In genomic region chr12:51124504-51124903, GRCh38 we compare ENCODE assay signal across 26 cellular contexts.
"Had no signal": no experiment of that assay in that cellular context is flagged by ENCODE, and none has a peak within 500 bp of the region (broad histone marks: within the 10 kb centered on the region; RNA-seq: fewer than 3 reads in every experiment).

No MANE protein-coding gene starts in this region.

- H3K4me3 Mint-ChIP-seq: activated CD4-positive, alpha-beta T cell treated with anti-CD3 and anti-CD28 coated beads for 36 hours; activated CD8-positive, alpha-beta memory T cell treated with anti-CD3 and anti-CD28 coated beads, Interleukin-2, amount 10 ng/mL, durations not matched to agents 7 days and 5 days; activated CD8-positive, alpha-beta T cell treated with anti-CD3 and anti-CD28 coated beads, Interleukin-2, amount 10 ng/mL, durations not matched to agents 7 days and 5 days; activated naive CD8-positive, alpha-beta T cell treated with anti-CD3 and anti-CD28 coated beads, Interleukin-2, amount 50 U/mL, for 24 hours; activated T-cell treated with anti-CD3 and anti-CD28 coated beads, Interleukin-2, amount 50 U/mL, for 4 hours had no signal

- H3K27ac ChIP-seq: ascending aorta, body of pancreas, KMS-11, Peyer's patch, RWPE1, SJCRH30, VCaP had no signal

- H3K36me3 ChIP-seq: SJCRH30 had no signal

- H3K27ac Mint-ChIP-seq: activated CD4-positive, alpha-beta T cell treated with anti-CD3 and anti-CD28 coated beads for 36 hours; activated CD8-positive, alpha-beta memory T cell treated with anti-CD3 and anti-CD28 coated beads, Interleukin-2, amount 10 ng/mL, durations not matched to agents 7 days and 5 days; activated CD8-positive, alpha-beta T cell treated with anti-CD3 and anti-CD28 coated beads, Interleukin-2, amount 10 ng/mL, durations not matched to agents 7 days and 5 days; activated naive CD8-positive, alpha-beta T cell treated with anti-CD3 and anti-CD28 coated beads, Interleukin-2, amount 50 U/mL, for 24 hours had no signal

- H3K27me3 Mint-ChIP-seq: activated CD4-positive, alpha-beta T cell treated with anti-CD3 and anti-CD28 coated beads for 36 hours; activated CD8-positive, alpha-beta memory T cell treated with anti-CD3 and anti-CD28 coated beads, Interleukin-2, amount 10 ng/mL, durations not matched to agents 7 days and 5 days; activated naive CD8-positive, alpha-beta T cell treated with anti-CD3 and anti-CD28 coated beads, Interleukin-2, amount 50 U/mL, for 24 hours had no signal

- H3K9ac ChIP-seq: KMS-11, SK-N-SH had no signal

- H3K27me3 ChIP-seq: ascending aorta, body of pancreas, Peyer's patch, SJCRH30 had no signal

- H3K9me3 Mint-ChIP-seq: activated naive CD4-positive, alpha-beta T cell treated with anti-CD3 and anti-CD28 coated beads, Interleukin-2, amount 50 U/mL, for 72 hours; activated naive CD8-positive, alpha-beta T cell treated with anti-CD3 and anti-CD28 coated beads, Interleukin-2, amount 50 U/mL, for 24 hours; activated T-cell treated with anti-CD3 and anti-CD28 coated beads, Interleukin-2, amount 50 U/mL, for 4 hours had no signal

- ATAC-seq: activated CD4-positive, alpha-beta T cell treated with anti-CD3 and anti-CD28 coated beads for 36 hours; activated CD8-positive, alpha-beta memory T cell treated with anti-CD3 and anti-CD28 coated beads, Interleukin-2, amount 10 ng/mL, durations not matched to agents 7 days and 5 days; activated CD8-positive, alpha-beta T cell treated with anti-CD3 and anti-CD28 coated beads, Interleukin-2, amount 10 ng/mL, durations not matched to agents 7 days and 5 days; activated naive CD4-positive, alpha-beta T cell treated with anti-CD3 and anti-CD28 coated beads, Interleukin-2, amount 50 U/mL, for 72 hours; activated naive CD8-positive, alpha-beta T cell treated with anti-CD3 and anti-CD28 coated beads, Interleukin-2, amount 50 U/mL, for 24 hours; activated T-cell treated with anti-CD3 and anti-CD28 coated beads, Interleukin-2, amount 50 U/mL, for 4 hours; body of pancreas had no signal

- H3K4me3 ChIP-seq: ascending aorta, body of pancreas, Peyer's patch, SJCRH30 had no signal

- H3K4me1 ChIP-seq: ascending aorta, body of pancreas, Peyer's patch had no signal

- H3K9me3 ChIP-seq: ascending aorta, body of pancreas, Peyer's patch, SJCRH30, SK-N-SH had no signal

- H3K4me1 Mint-ChIP-seq: activated CD8-positive, alpha-beta memory T cell treated with anti-CD3 and anti-CD28 coated beads, Interleukin-2, amount 10 ng/mL, durations not matched to agents 7 days and 5 days; activated naive CD8-positive, alpha-beta T cell treated with anti-CD3 and anti-CD28 coated beads, Interleukin-2, amount 50 U/mL, for 24 hours had no signal

- H3K4me2 ChIP-seq: KMS-11, SK-N-SH had no signal

- DNase-seq: activated CD4-positive, alpha-beta T cell treated with anti-CD3 and anti-CD28 coated beads for 36 hours; activated CD4-positive, alpha-beta T cell treated with anti-CD3 and anti-CD28 coated beads, Interleukin-2, amount 50 U/mL, for 1 hour; activated CD8-positive, alpha-beta memory T cell treated with anti-CD3 and anti-CD28 coated beads, Interleukin-2, amount 10 ng/mL, durations not matched to agents 7 days and 5 days; activated CD8-positive, alpha-beta T cell treated with anti-CD3 and anti-CD28 coated beads, Interleukin-2, amount 10 ng/mL, durations not matched to agents 7 days and 5 days; activated effector memory CD4-positive, alpha-beta T cell treated with anti-CD3 and anti-CD28 coated beads, Interleukin-2, amount 50 U/mL, for 16 hours; activated naive CD4-positive, alpha-beta T cell treated with Interleukin-2 at 50 U/mL for 16 hours; activated naive CD8-positive, alpha-beta T cell treated with anti-CD3 and anti-CD28 coated beads, Interleukin-2, amount 50 U/mL, for 24 hours; activated T-cell treated with anti-CD3 and anti-CD28 coated beads, Interleukin-2, amount 50 U/mL, for 4 hours; amniotic stem cell; central memory CD4-positive, alpha-beta T cell; NCI-H1092 treated with DMSO at 0.1 percent for 48 hours; NCI-H1436; NCI-H187; NCI-H2081; NCI-H524; Peyer's patch; Right ventricle myocardium superior; SJCRH30; SK-N-SH; T-helper 1 cell had no signal
